ENCODE assay signal across 15 cellular contexts in the genomic region with DNA sequence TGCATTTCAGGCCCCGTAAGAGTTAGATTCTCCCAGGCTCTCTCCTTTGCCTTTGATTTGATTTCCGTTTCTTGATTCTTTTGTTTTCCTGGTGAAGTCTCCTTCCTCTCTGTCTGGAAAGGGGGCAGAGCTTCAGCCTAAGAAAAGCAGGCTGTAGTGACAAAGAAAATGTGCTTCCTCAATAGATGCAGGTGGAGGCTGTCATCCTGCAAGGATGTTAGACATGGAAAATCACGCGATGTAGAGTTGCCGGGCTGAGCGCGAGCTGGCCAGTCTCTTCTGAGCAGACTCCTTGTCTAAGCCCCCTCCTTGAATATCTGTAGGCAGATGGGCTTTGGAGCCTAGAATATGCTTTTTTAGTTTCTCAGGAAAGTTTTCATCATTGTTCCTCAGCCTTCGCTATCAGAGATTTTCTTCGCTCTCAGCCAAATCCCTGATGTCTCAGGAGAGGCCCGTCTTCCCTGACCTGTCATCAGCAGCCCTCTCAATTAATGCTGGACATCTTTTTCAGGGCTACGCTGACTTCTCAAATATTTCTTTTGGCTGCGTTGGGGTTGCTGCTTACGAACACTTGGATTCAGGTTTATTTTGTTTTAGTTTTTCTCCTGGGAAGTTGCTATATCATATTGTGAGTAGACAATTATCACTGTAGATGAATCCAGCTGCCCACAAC.
DNase-seq lines count a peak whose midpoint lies in the region; ATAC-seq, FAIRE-seq and TF ChIP-seq lines count a peak whose summit lies in the region.
"Had no signal": no experiment of that assay in that cellular context is flagged by ENCODE, and none has a peak within 500 bp of the region (broad histone marks: within the 10 kb centered on the region; RNA-seq: fewer than 3 reads in every experiment).

No MANE protein-coding gene starts in this region.

- H3K36me3 ChIP-seq in astrocyte (ENCODE audit: insufficient read depth, low read length) = no peaks in the 10 kb centered on the region
- peaks cover 0 to 70% of the 10 kb centered on the region in 2 donors for H3K36me3 ChIP-seq in gastroesophageal sphincter
- H3K36me3 ChIP-seq in thoracic aorta = peaks cover 28% of the 10 kb centered on the region
- H3K36me3 ChIP-seq: MG63 had no signal

- H3K9me3 ChIP-seq in astrocyte (ENCODE audit: insufficient read depth, low read depth, low read length) (no peaks in the 10 kb centered on the region), gastroesophageal sphincter (no peaks in the 10 kb centered on the region), thoracic aorta (no peaks in the 10 kb centered on the region)
- H3K9me3 ChIP-seq: MG63 had no signal

- H3K27ac ChIP-seq in astrocyte (ENCODE audit: low read depth, low read length) = no peak overlapping the region
- H3K27ac ChIP-seq in gastroesophageal sphincter = peak overlapping the region; percentile 1 to 76 (median 54)
- H3K27ac ChIP-seq in thoracic aorta = peak overlapping the region; percentile 55 to 59
- H3K27ac ChIP-seq: KMS-11, PC-9 had no signal

- H3K27me3 Mint-ChIP-seq in astrocyte (ENCODE audit: low read depth, unreplicated experiment) (peaks cover 3% of the 10 kb centered on the region), nephron (ENCODE audit: low read depth) (peaks cover 3% of the 10 kb centered on the region)
- H3K27me3 Mint-ChIP-seq in activated CD4-positive, alpha-beta memory T cell treated with anti-CD3 and anti-CD28 coated beads, Interleukin-2, amount 10 ng/mL, durations not matched to agents 7 days and 5 days = no peaks in the 10 kb centered on the region
- H3K27me3 Mint-ChIP-seq: CD4-positive, alpha-beta memory T cell had no signal

- H3K79me2 ChIP-seq in astrocyte (ENCODE audit: insufficient read depth, low read length) = no peaks in the 10 kb centered on the region

- H3K4me3 Mint-ChIP-seq in astrocyte (ENCODE audit: unreplicated experiment) (no peak overlapping the region), nephron (no peak overlapping the region)
- H3K4me3 Mint-ChIP-seq in activated CD4-positive, alpha-beta memory T cell treated with anti-CD3 and anti-CD28 coated beads, Interleukin-2, amount 10 ng/mL, durations not matched to agents 7 days and 5 days = no peak overlapping the region
- H3K4me3 Mint-ChIP-seq: CD4-positive, alpha-beta memory T cell had no signal

- TF ChIP-seq EP300 in gastroesophageal sphincter (IDR thresholded peaks at IDR 0.05) = no peak

- H3K4me1 ChIP-seq in astrocyte (ENCODE audit: insufficient read depth, low read length) (peaks cover 2% of the 10 kb centered on the region), gastroesophageal sphincter (peaks cover 0 to 31% (median 0%) of the 10 kb centered on the region in 3 donors), thoracic aorta (ENCODE audit: control insufficient read depth in 1 of 2, low read depth in 2 of 2) (peaks cover 5 to 21% of the 10 kb centered on the region in 2 donors)

- no peaks in the 10 kb centered on the region for H3K27me3 ChIP-seq in astrocyte (ENCODE audit: insufficient read depth, low read length)
- no peaks in the 10 kb centered on the region for H3K27me3 ChIP-seq in gastroesophageal sphincter
- H3K27me3 ChIP-seq in thoracic aorta (replicated peaks; ENCODE audit: insufficient read depth) = no peaks in the 10 kb centered on the region
- H3K27me3 ChIP-seq: MG63 had no signal

- TF ChIP-seq POLR2A in gastroesophageal sphincter (IDR thresholded peaks at IDR 0.05) = no peak

- H3K36me3 Mint-ChIP-seq in astrocyte (ENCODE audit: low read depth, unreplicated experiment) (no peaks in the 10 kb centered on the region), nephron (ENCODE audit: low read depth) (peaks cover 57% of the 10 kb centered on the region)
- H3K36me3 Mint-ChIP-seq in activated CD4-positive, alpha-beta memory T cell treated with anti-CD3 and anti-CD28 coated beads, Interleukin-2, amount 10 ng/mL, durations not matched to agents 7 days and 5 days (ENCODE audit: low read depth) = peaks cover 14% of the 10 kb centered on the region

- peak overlapping the region; percentile 17 for H3K9ac ChIP-seq in astrocyte (ENCODE audit: low read length)
- H3K9ac ChIP-seq: KMS-11 had no signal

- TF ChIP-seq CTCF in astrocyte (IDR thresholded peaks at IDR 0.05; ENCODE audit: insufficient read depth, low read depth, low read length) (no peak), gastroesophageal sphincter (IDR thresholded peaks at IDR 0.05) (no peak), nephron (IDR thresholded peaks at IDR 0.05; ENCODE audit: unreplicated experiment in 3 of 3) (no peak), thoracic aorta (IDR thresholded peaks at IDR 0.05) (no peak)

- H3K4me3 ChIP-seq in astrocyte (ENCODE audit: insufficient read depth, low read depth, low read length) = no peak overlapping the region
- H3K4me3 ChIP-seq in gastroesophageal sphincter = no peak overlapping the region
- H3K4me3 ChIP-seq in thoracic aorta = no peak overlapping the region
- H3K4me3 ChIP-seq: MG63, PC-9 had no signal

- peak overlapping the region; percentile 37 for H2AFZ ChIP-seq in astrocyte (ENCODE audit: low read depth, low read length)
- H2AFZ ChIP-seq: PC-9 had no signal

- ATAC-seq in gastroesophageal sphincter = no peak
- no peak for ATAC-seq in thoracic aorta (ENCODE audit: insufficient number of reproducible peaks, low FRiP score, low read depth)

- H3K4me1 Mint-ChIP-seq in astrocyte (ENCODE audit: low read depth, unreplicated experiment) (peaks cover 8% of the 10 kb centered on the region), nephron (peaks cover 9% of the 10 kb centered on the region)
- no peaks in the 10 kb centered on the region for H3K4me1 Mint-ChIP-seq in activated CD4-positive, alpha-beta memory T cell treated with anti-CD3 and anti-CD28 coated beads, Interleukin-2, amount 10 ng/mL, durations not matched to agents 7 days and 5 days
- H3K4me1 Mint-ChIP-seq: CD4-positive, alpha-beta memory T cell had no signal

- H3K9me3 Mint-ChIP-seq in astrocyte (ENCODE audit: unreplicated experiment) (no peaks in the 10 kb centered on the region), nephron (no peaks in the 10 kb centered on the region)
- no peaks in the 10 kb centered on the region for H3K9me3 Mint-ChIP-seq in activated CD4-positive, alpha-beta memory T cell treated with anti-CD3 and anti-CD28 coated beads, Interleukin-2, amount 10 ng/mL, durations not matched to agents 7 days and 5 days
- H3K9me3 Mint-ChIP-seq: CD4-positive, alpha-beta memory T cell had no signal

- DNase-seq in astrocyte (ENCODE audit: low read depth) (no peak), thoracic aorta (ENCODE audit: low spot score) (no peak), NCI-H2029 (lab: John Stamatoyannopoulos, UW) (no peak), NCI-H2196 treated with DMSO at 0.1 percent for 48 hours (lab: John Stamatoyannopoulos, UW; ENCODE audit: unreplicated experiment) (no peak), HUDEP-2 (lab: John Stamatoyannopoulos, UW; ENCODE audit: unreplicated experiment in 76 of 76) (no peak)
- DNase-seq in activated CD4-positive, alpha-beta memory T cell treated with anti-CD3 and anti-CD28 coated beads, Interleukin-2, amount 10 ng/mL, durations not matched to agents 7 days and 5 days = no peak
- DNase-seq: CD4-positive, alpha-beta memory T cell; DMS79 had no signal

- no peak for FAIRE-seq in astrocyte (lab: Jason Lieb, UNC)
- FAIRE-seq: G401.6, GM12891 had no signal

- POLR2A ChIA-PET in activated CD4-positive, alpha-beta memory T cell treated with anti-CD3 and anti-CD28 coated beads, Interleukin-2, amount 10 ng/mL, durations not matched to agents 7 days and 5 days (lab: Charles Lee) = no interaction called here

- H3K4me2 ChIP-seq in astrocyte (ENCODE audit: low read length) = no peak overlapping the region
- H3K4me2 ChIP-seq: KMS-11, PC-9 had no signal

- H3K27ac Mint-ChIP-seq in astrocyte (ENCODE audit: unreplicated experiment) (no peak overlapping the region), nephron (peak overlapping the region; percentile 16 to 54 (median 54))
- no peak overlapping the region for H3K27ac Mint-ChIP-seq in activated CD4-positive, alpha-beta memory T cell treated with anti-CD3 and anti-CD28 coated beads, Interleukin-2, amount 10 ng/mL, durations not matched to agents 7 days and 5 days

- H4K20me1 ChIP-seq in astrocyte (ENCODE audit: insufficient read depth, low read length) = no peaks in the 10 kb centered on the region

- CTCF ChIA-PET in activated CD4-positive, alpha-beta memory T cell treated with anti-CD3 and anti-CD28 coated beads, Interleukin-2, amount 10 ng/mL, durations not matched to agents 7 days and 5 days (lab: Charles Lee) = interaction anchor here (0.6 to 1.5 kb wide), 2 partner anchors 55 to 620 kb away, joined by 3 to 5 read pairs; no protein-coding TSS in a partner anchor

- 41 to 52% methylated on average over 8 to 11 of the region's 13 CpGs for WGBS in gastroesophageal sphincter (ENCODE audit: low coverage in 1 of 2), 2 donors

Comparison
In these comparisons a context has a peak if more than half of its experiments do, and no peak if none do; other contexts are left out.
1. H3K27ac Mint-ChIP-seq: peak in nephron (3 of 3); none in astrocyte (single experiment) and activated CD4-positive, alpha-beta memory T cell treated with anti-CD3 and anti-CD28 coated beads, Interleukin-2, amount 10 ng/mL, durations not matched to agents 7 days and 5 days (single experiment).